14 cellular contexts compared by ENCODE assay signal in genomic region chr6:22829070-22829469, GRCh38.
A peak's percentile ranks its signal among the peaks of the same experiment; 100 is the strongest.
DNase-seq lines count a peak whose midpoint lies in the region; ATAC-seq and TF ChIP-seq lines count a peak whose summit lies in the region.
"Had no signal": no experiment of that assay in that cellular context is flagged by ENCODE, and none has a peak within 500 bp of the region (broad histone marks: within the 10 kb centered on the region; RNA-seq: fewer than 3 reads in every experiment).

No MANE protein-coding gene starts in this region.

- H3K4me2 ChIP-seq in trophoblast cell (ENCODE audit: low read length): no peak overlapping the region

- H4K91ac ChIP-seq in trophoblast cell (ENCODE audit: low read depth, low read length): no peak overlapping the region

- H4K8ac ChIP-seq in trophoblast cell (ENCODE audit: low read depth, low read length): no peak overlapping the region

- CTCF ChIA-PET in RWPE1 (lab: Yijun Ruan, JAX): interaction anchor here (0.6 kb wide), 1 partner anchor 1935 kb away, joined by 3 read pairs; no protein-coding TSS in a partner anchor

- no peak overlapping the region for H2AFZ ChIP-seq in trophoblast cell (ENCODE audit: insufficient read depth, low read length, poor library complexity)

- no peaks in the 10 kb centered on the region for H3K79me2 ChIP-seq in trophoblast cell (ENCODE audit: control insufficient read depth, insufficient read depth, low read length, poor library complexity)

- no peak overlapping the region for H2AK5ac ChIP-seq in trophoblast cell (ENCODE audit: low read length)

- no peak overlapping the region for H3K14ac ChIP-seq in trophoblast cell (ENCODE audit: low read length)

- H2BK5ac ChIP-seq in trophoblast cell (ENCODE audit: low read depth, low read length, poor library complexity): no peak overlapping the region

- no peaks in the 10 kb centered on the region for H3K27me3 Mint-ChIP-seq in progenitor cell of endocrine pancreas
- H3K27me3 Mint-ChIP-seq in natural killer cell treated with Interleukin-12 subunit alpha and Interleukin-12 subunit beta and Interleukin-15 and Interleukin-18, amount 100 ng/mL, for 72 hours: no peaks in the 10 kb centered on the region
- H3K27me3 Mint-ChIP-seq: activated CD4-positive, alpha-beta T cell treated with anti-CD3 and anti-CD28 coated beads for 36 hours; activated naive CD8-positive, alpha-beta T cell treated with anti-CD3 and anti-CD28 coated beads, Interleukin-2, amount 50 U/mL, for 24 hours; central memory CD8-positive, alpha-beta T cell had no signal

- H3K79me1 ChIP-seq in trophoblast cell (ENCODE audit: low read length): peaks cover 13% of the 10 kb centered on the region

- DNase-seq in DMS53 (lab: John Stamatoyannopoulos, UW): peak; percentile 55
- DNase-seq in RWPE1 (ENCODE audit: low spot score): peak; percentile 11
- peak; percentile 78 for DNase-seq in epithelial cell of prostate (ENCODE audit: low read depth, low spot score)
- no peak for DNase-seq in progenitor cell of endocrine pancreas (ENCODE audit: low spot score, unreplicated experiment)
- no peak for DNase-seq in RPMI8226
- no peak for DNase-seq in trophoblast cell
- DNase-seq in natural killer cell treated with Interleukin-12 subunit alpha and Interleukin-12 subunit beta and Interleukin-15 and Interleukin-18, amount 100 ng/mL, for 72 hours (ENCODE audit: low spot score): no peak
- DNase-seq: activated naive CD8-positive, alpha-beta T cell treated with anti-CD3 and anti-CD28 coated beads, Interleukin-2, amount 50 U/mL, for 24 hours; effector memory CD4-positive, alpha-beta T cell; stimulated activated naive CD8-positive, alpha-beta T cell treated with anti-CD3 and anti-CD28 coated beads, Interleukin-15, Interleukin-2, amounts not matched to agents 100 U/mL and 50 U/mL, for 24 hours had no signal

- no peaks in the 10 kb centered on the region for H3K9me3 ChIP-seq in trophoblast cell (ENCODE audit: insufficient read depth, low read depth, low read length)

- POLR2A ChIA-PET in RWPE1 (lab: Yijun Ruan, JAX; ENCODE audit: low non-redundant PET): no interaction called here

- H4K12ac ChIP-seq in trophoblast cell (ENCODE audit: low read depth, low read length): no peak overlapping the region

- no peaks in the 10 kb centered on the region for H3K36me3 ChIP-seq in trophoblast cell (ENCODE audit: control insufficient read depth in 1 of 2, insufficient read depth in 2 of 2, low read length in 2 of 2)

- no peaks in the 10 kb centered on the region for H3K27me3 ChIP-seq in trophoblast cell (ENCODE audit: insufficient read depth, low read length)

- H3K23ac ChIP-seq in trophoblast cell (ENCODE audit: low read length): no peak overlapping the region

- H3K4me1 ChIP-seq in trophoblast cell (ENCODE audit: control insufficient read depth in 1 of 2, insufficient read depth in 2 of 2, low read length in 2 of 2): peaks cover 0 to 3% of the 10 kb centered on the region in 2 experiments

- TF ChIP-seq CTCF in RWPE1 (conservative IDR thresholded peaks at IDR 0.05; ENCODE audit: low read depth): no peak
- no peak for TF ChIP-seq CTCF in progenitor cell of endocrine pancreas (IDR thresholded peaks at IDR 0.05; ENCODE audit: unreplicated experiment)

- peak overlapping the region; percentile 93 for H3K27ac Mint-ChIP-seq in progenitor cell of endocrine pancreas
- no peak overlapping the region for H3K27ac Mint-ChIP-seq in natural killer cell treated with Interleukin-12 subunit alpha and Interleukin-12 subunit beta and Interleukin-15 and Interleukin-18, amount 100 ng/mL, for 72 hours
- H3K27ac Mint-ChIP-seq: activated CD4-positive, alpha-beta T cell treated with anti-CD3 and anti-CD28 coated beads for 36 hours; activated naive CD8-positive, alpha-beta T cell treated with anti-CD3 and anti-CD28 coated beads, Interleukin-2, amount 50 U/mL, for 24 hours; activated T-helper 2 cell treated with anti-CD3 and anti-CD28 coated beads, Interferon-gamma antibody, Interleukin-2, Interleukin-4, amounts not matched to agents 10 μg/mL and 5 μg/mL and 100 μg/mL, durations not matched to agents 14 hours and 24 hours and 36 hours had no signal

- H2BK12ac ChIP-seq in trophoblast cell (ENCODE audit: low read length): no peak overlapping the region

- no peak overlapping the region for H3K9ac ChIP-seq in trophoblast cell (ENCODE audit: low read length)

- no peak overlapping the region for H3K4me3 ChIP-seq in trophoblast cell (ENCODE audit: low read depth, low read length)

- H3K36me3 Mint-ChIP-seq in progenitor cell of endocrine pancreas (ENCODE audit: insufficient read depth): no peaks in the 10 kb centered on the region
- H3K36me3 Mint-ChIP-seq in natural killer cell treated with Interleukin-12 subunit alpha and Interleukin-12 subunit beta and Interleukin-15 and Interleukin-18, amount 100 ng/mL, for 72 hours: no peaks in the 10 kb centered on the region

- H2BK120ac ChIP-seq in trophoblast cell (ENCODE audit: insufficient read depth, low read length, poor library complexity): no peak overlapping the region

- no peak overlapping the region for H3K18ac ChIP-seq in trophoblast cell (ENCODE audit: low read length)

- H3K4me3 Mint-ChIP-seq in progenitor cell of endocrine pancreas (ENCODE audit: low read depth): no peak overlapping the region
- no peak overlapping the region for H3K4me3 Mint-ChIP-seq in natural killer cell treated with Interleukin-12 subunit alpha and Interleukin-12 subunit beta and Interleukin-15 and Interleukin-18, amount 100 ng/mL, for 72 hours
- H3K4me3 Mint-ChIP-seq: activated CD4-positive, alpha-beta T cell treated with anti-CD3 and anti-CD28 coated beads for 36 hours; activated naive CD8-positive, alpha-beta T cell treated with anti-CD3 and anti-CD28 coated beads, Interleukin-2, amount 50 U/mL, for 24 hours; central memory CD8-positive, alpha-beta T cell had no signal

- peaks cover 24% of the 10 kb centered on the region for H3K4me1 Mint-ChIP-seq in progenitor cell of endocrine pancreas (ENCODE audit: low read depth)
- no peaks in the 10 kb centered on the region for H3K4me1 Mint-ChIP-seq in natural killer cell treated with Interleukin-12 subunit alpha and Interleukin-12 subunit beta and Interleukin-15 and Interleukin-18, amount 100 ng/mL, for 72 hours (ENCODE audit: low read depth in 2 of 2)
- H3K4me1 Mint-ChIP-seq: activated CD4-positive, alpha-beta T cell treated with anti-CD3 and anti-CD28 coated beads for 36 hours; activated naive CD8-positive, alpha-beta T cell treated with anti-CD3 and anti-CD28 coated beads, Interleukin-2, amount 50 U/mL, for 24 hours; central memory CD8-positive, alpha-beta T cell had no signal

- H3K9me3 Mint-ChIP-seq in progenitor cell of endocrine pancreas (ENCODE audit: low read depth): no peaks in the 10 kb centered on the region
- H3K9me3 Mint-ChIP-seq in natural killer cell treated with Interleukin-12 subunit alpha and Interleukin-12 subunit beta and Interleukin-15 and Interleukin-18, amount 100 ng/mL, for 72 hours: peaks cover 2% of the 10 kb centered on the region
- H3K9me3 Mint-ChIP-seq: activated naive CD8-positive, alpha-beta T cell treated with anti-CD3 and anti-CD28 coated beads, Interleukin-2, amount 50 U/mL, for 24 hours; activated T-helper 2 cell treated with anti-CD3 and anti-CD28 coated beads, Interferon-gamma antibody, Interleukin-2, Interleukin-4, amounts not matched to agents 10 μg/mL and 5 μg/mL and 100 μg/mL, durations not matched to agents 14 hours and 24 hours and 36 hours had no signal

- no peak overlapping the region for H3K27ac ChIP-seq in RWPE1
- peak overlapping the region; percentile 96 for H3K27ac ChIP-seq in epithelial cell of prostate
- H3K27ac ChIP-seq in trophoblast cell (ENCODE audit: low read depth, low read length): no peak overlapping the region

- H3K4ac ChIP-seq in trophoblast cell (ENCODE audit: low read depth, low read length): no peak overlapping the region

- no peak for ATAC-seq in natural killer cell treated with Interleukin-12 subunit alpha and Interleukin-12 subunit beta and Interleukin-15 and Interleukin-18, amount 100 ng/mL, for 72 hours
- no peak for ATAC-seq in HG03108 (IDR thresholded peaks at IDR 0.05; ENCODE audit: unreplicated experiment)
- ATAC-seq: activated CD4-positive, alpha-beta T cell treated with anti-CD3 and anti-CD28 coated beads for 36 hours; activated naive CD8-positive, alpha-beta T cell treated with anti-CD3 and anti-CD28 coated beads, Interleukin-2, amount 50 U/mL, for 24 hours; stimulated activated naive CD8-positive, alpha-beta T cell treated with anti-CD3 and anti-CD28 coated beads, Interleukin-15, Interleukin-2, amounts not matched to agents 100 U/mL and 50 U/mL, for 24 hours had no signal

Comparison
In these comparisons a context has a peak if more than half of its experiments do, and no peak if none do; other contexts are left out.
1. DNase-seq: peak in DMS53 (single experiment), RWPE1 (single experiment) and epithelial cell of prostate (single experiment); none in progenitor cell of endocrine pancreas (single experiment), RPMI8226 (single experiment), trophoblast cell (0 of 2) and natural killer cell treated with Interleukin-12 subunit alpha and Interleukin-12 subunit beta and Interleukin-15 and Interleukin-18, amount 100 ng/mL, for 72 hours (single experiment).